9 cellular contexts compared by ENCODE assay signal in the genomic region with DNA sequence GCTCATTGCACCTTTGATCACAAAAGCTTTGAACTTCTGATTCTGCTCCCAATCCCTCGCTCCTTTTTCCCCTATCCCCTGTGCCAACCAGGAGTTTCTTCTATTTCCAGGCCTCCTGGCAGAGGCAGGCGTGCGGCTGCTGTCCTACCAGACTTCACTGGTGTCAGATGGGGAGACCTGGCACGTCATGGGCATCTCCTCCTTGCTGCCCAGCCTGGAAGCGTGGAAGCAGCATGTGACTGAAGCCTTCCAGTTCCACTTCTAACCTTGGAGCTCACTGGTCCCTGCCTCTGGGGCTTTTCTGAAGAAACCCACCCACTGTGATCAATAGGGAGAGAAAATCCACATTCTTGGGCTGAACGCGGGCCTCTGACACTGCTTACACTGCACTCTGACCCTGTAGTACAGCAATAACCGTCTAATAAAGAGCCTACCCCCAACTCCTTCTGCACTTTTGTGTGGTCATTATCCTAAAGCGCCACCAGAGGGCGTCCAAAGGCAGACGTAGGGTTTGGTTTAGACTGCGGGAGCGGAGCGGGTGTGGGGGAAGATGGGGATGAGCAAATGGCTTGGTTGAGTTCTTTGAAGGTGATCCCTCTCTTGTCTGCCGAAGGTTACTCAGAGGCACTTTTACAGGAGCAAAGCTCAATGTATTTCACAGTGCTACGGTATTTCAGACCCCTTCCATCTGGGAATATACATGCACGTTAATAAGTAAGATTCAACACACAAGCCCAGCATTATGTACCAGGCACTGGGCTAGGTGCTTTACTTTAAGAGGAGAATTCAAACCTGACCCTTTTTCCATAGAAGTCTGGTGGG. TPM values are rescaled to one million over a fixed set of nuclear protein-coding genes. Genes with fewer than 3 reads are reported as not detected.
DNase-seq lines count a peak whose midpoint lies in the region; ATAC-seq lines count a peak whose summit lies in the region.
"Had no signal": no experiment of that assay in that cellular context is flagged by ENCODE, and none has a peak within 500 bp of the region (broad histone marks: within the 10 kb centered on the region; RNA-seq: fewer than 3 reads in every experiment).

No MANE protein-coding gene starts in this region.

- no peak overlapping the region for H2BK5ac ChIP-seq in mesenchymal stem cell (ENCODE audit: low read depth, low read length, poor library complexity, severe bottlenecking)

- H3K9me3 ChIP-seq in mesenchymal stem cell (ENCODE audit: control insufficient read depth, low read length): no peaks in the 10 kb centered on the region
- H3K9me3 ChIP-seq: BLaER1 treated with 17β-estradiol and CSF1 and Interleukin-3, amounts not matched to agents 10 nM and 100 nM had no signal

- peak; percentile 20 to 74 for DNase-seq in NCI-H524 (lab: John Stamatoyannopoulos, UW)
- no peak for DNase-seq in NCI-H524 treated with DMSO at 0.1 percent for 48 hours (lab: John Stamatoyannopoulos, UW)
- DNase-seq in NCI-H460 (ENCODE audit: extremely low read depth, low read depth): peak; percentile 58
- peak; percentile 6 to 31 for DNase-seq in activated CD4-positive, alpha-beta T cell treated with anti-CD3 and anti-CD28 coated beads, Interleukin-2, amount 50 U/mL, for 24 hours (ENCODE audit: low read depth in 1 of 2, low spot score in 1 of 2)
- DNase-seq in effector CD8-positive, alpha-beta T cell (lab: John Stamatoyannopoulos, UW): peak; percentile 20
- peak; percentile 80 for DNase-seq in mesenchymal stem cell
- DNase-seq in stimulated activated CD8-positive, alpha-beta memory T cell treated with anti-CD3 and anti-CD28 coated beads, Interleukin-2, amount 100 ng/mL, for 1 hour (ENCODE audit: low read depth in 2 of 2): peak; percentile 5 to 9

- no peak overlapping the region for H2BK120ac ChIP-seq in mesenchymal stem cell (ENCODE audit: low read depth, low read length)

- H4K8ac ChIP-seq in mesenchymal stem cell (ENCODE audit: low read length): no peak overlapping the region

- H3K4me3 ChIP-seq in mesenchymal stem cell (ENCODE audit: insufficient read depth in 1 of 2, low read depth in 1 of 2, low read length in 2 of 2): no peak overlapping the region
- H3K4me3 ChIP-seq: BLaER1 treated with 17β-estradiol and CSF1 and Interleukin-3, amounts not matched to agents 10 nM and 100 nM had no signal

- WGBS in mesenchymal stem cell: 54% methylated on average over 14 of the region's 17 CpGs

- H3K79me1 ChIP-seq in mesenchymal stem cell (replicated peaks; ENCODE audit: low read length, poor library complexity, severe bottlenecking): no peaks in the 10 kb centered on the region

- no peak overlapping the region for H3K14ac ChIP-seq in mesenchymal stem cell (ENCODE audit: low read length in 2 of 2)

- H3K23ac ChIP-seq in mesenchymal stem cell (ENCODE audit: low read length in 2 of 2): no peak overlapping the region

- no peak overlapping the region for H3K4me2 ChIP-seq in mesenchymal stem cell (ENCODE audit: low read length, poor library complexity, severe bottlenecking)
- H3K4me2 ChIP-seq: BLaER1 treated with 17β-estradiol and CSF1 and Interleukin-3, amounts not matched to agents 10 nM and 100 nM had no signal

- peaks cover 7 to 23% of the 10 kb centered on the region in 2 experiments for H3K36me3 ChIP-seq in mesenchymal stem cell (ENCODE audit: control insufficient read depth in 1 of 2, insufficient read depth in 2 of 2, low read depth in 1 of 2, low read length in 2 of 2)

- H2AFZ ChIP-seq in mesenchymal stem cell (ENCODE audit: low read depth, low read length): no peak overlapping the region

- H3K4ac ChIP-seq in mesenchymal stem cell (ENCODE audit: low read depth in 1 of 2, low read length in 2 of 2): no peak overlapping the region

- H3K27ac ChIP-seq in mesenchymal stem cell (ENCODE audit: low read length, poor library complexity, severe bottlenecking): no peak overlapping the region
- H3K27ac ChIP-seq: BLaER1 treated with 17β-estradiol and CSF1 and Interleukin-3, amounts not matched to agents 10 nM and 100 nM had no signal

- no peak overlapping the region for H2BK12ac ChIP-seq in mesenchymal stem cell (ENCODE audit: low read length in 2 of 2)

- no peaks in the 10 kb centered on the region for H3K27me3 ChIP-seq in mesenchymal stem cell (ENCODE audit: control insufficient read depth in 1 of 2, insufficient read depth in 1 of 2, low read length in 2 of 2)
- H3K27me3 ChIP-seq: BLaER1 treated with 17β-estradiol and CSF1 and Interleukin-3, amounts not matched to agents 10 nM and 100 nM had no signal

- H3K18ac ChIP-seq in mesenchymal stem cell (ENCODE audit: low read depth in 1 of 2, low read length in 2 of 2): no peak overlapping the region

- no peak overlapping the region for H3K9ac ChIP-seq in mesenchymal stem cell (ENCODE audit: low read length)
- H3K9ac ChIP-seq: BLaER1 treated with 17β-estradiol and CSF1 and Interleukin-3, amounts not matched to agents 10 nM and 100 nM had no signal

- no peak overlapping the region for H2AK5ac ChIP-seq in mesenchymal stem cell (ENCODE audit: low read length, severe bottlenecking)

- peak; percentile 64 for ATAC-seq in HG03139 (IDR thresholded peaks at IDR 0.05; ENCODE audit: unreplicated experiment)

- no peak overlapping the region for H4K91ac ChIP-seq in mesenchymal stem cell (ENCODE audit: low read length)

- H2BK15ac ChIP-seq in mesenchymal stem cell (ENCODE audit: low read depth, poor library complexity, severe bottlenecking): no peak overlapping the region

- H3K4me1 ChIP-seq in mesenchymal stem cell (ENCODE audit: control insufficient read depth, insufficient read depth, low read depth, low read length): peaks cover 16% of the 10 kb centered on the region

RNA-seq across cellular contexts. Expression of gene HMGCS2, which starts 24.7 kb away (rescaled TPM):
- total RNA-seq in NCI-H460 (2014; rRNA removed; shearing (Covaris generic)): not detected in 2 replicates
- polyA plus RNA-seq in NCI-H460 (2014; cell fraction: nucleus; rRNA removed): not detected in 2 replicates
- not detected for polyA plus RNA-seq in mesenchymal stem cell (2013, experiment 1 of 2)
- not detected for polyA plus RNA-seq in mesenchymal stem cell (2013, experiment 2 of 2)

RNA-seq across cellular contexts. Expression of gene PHGDH, which starts 32.3 kb away (rescaled TPM):
- total RNA-seq in NCI-H460 (2014; rRNA removed; shearing (Covaris generic)): 194 and 236 TPM in 2 replicates
- polyA plus RNA-seq in NCI-H460 (2014; cell fraction: nucleus; rRNA removed): 142 and 167 TPM in 2 replicates
- 73.6 TPM for polyA plus RNA-seq in mesenchymal stem cell (2013, experiment 1 of 2)
- 72.3 TPM for polyA plus RNA-seq in mesenchymal stem cell (2013, experiment 2 of 2)
